ENCODE assay signal across 1 cellular context in the genomic region with DNA sequence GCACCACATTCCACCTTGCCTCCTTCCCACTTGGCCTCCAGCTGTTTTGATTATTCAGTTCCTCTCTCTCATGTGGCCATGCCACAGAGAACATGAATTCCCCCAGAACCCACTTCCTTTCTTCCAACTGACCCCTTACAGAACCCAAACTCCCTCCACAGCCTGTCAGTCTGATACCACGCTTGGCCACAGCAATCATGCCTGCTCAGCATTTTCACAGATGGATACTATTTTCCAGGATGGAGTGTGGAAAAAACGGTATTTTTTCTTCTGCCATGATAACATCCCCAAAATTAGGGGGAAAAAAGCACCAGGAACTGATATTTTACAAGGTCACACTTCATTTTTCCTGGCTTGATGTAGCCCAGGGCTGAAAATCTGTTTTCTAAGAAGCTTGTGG.
TF ChIP-seq lines count a peak whose summit lies in the region.

No MANE protein-coding gene starts in this region.

TF ChIP-seq in HepG2, 621 proteins besides CTCF, POLR2A, EP300 and RAD21:
- TF ChIP-seq MAFK (conservative IDR thresholded peaks at IDR 0.05 in 1 of 2, IDR thresholded peaks at IDR 0.05 in 1 of 2; ENCODE audit: low read length in 2 of 2), result peak; percentile 67 to 78
- TF ChIP-seq TCF12 (IDR thresholded peaks at IDR 0.05), result no peak
- TF ChIP-seq TCF12 (CRISPR knock-in tag; IDR thresholded peaks at IDR 0.05), result no peak
- no peak for TF ChIP-seq RBM22 (optimal IDR thresholded peaks at IDR 0.05; ENCODE audit: low read length)
- TF ChIP-seq MAFF (IDR thresholded peaks at IDR 0.05; ENCODE audit: low read depth, low read length), result peak; percentile 55
